8 cellular contexts compared by ENCODE assay signal in the genomic region with DNA sequence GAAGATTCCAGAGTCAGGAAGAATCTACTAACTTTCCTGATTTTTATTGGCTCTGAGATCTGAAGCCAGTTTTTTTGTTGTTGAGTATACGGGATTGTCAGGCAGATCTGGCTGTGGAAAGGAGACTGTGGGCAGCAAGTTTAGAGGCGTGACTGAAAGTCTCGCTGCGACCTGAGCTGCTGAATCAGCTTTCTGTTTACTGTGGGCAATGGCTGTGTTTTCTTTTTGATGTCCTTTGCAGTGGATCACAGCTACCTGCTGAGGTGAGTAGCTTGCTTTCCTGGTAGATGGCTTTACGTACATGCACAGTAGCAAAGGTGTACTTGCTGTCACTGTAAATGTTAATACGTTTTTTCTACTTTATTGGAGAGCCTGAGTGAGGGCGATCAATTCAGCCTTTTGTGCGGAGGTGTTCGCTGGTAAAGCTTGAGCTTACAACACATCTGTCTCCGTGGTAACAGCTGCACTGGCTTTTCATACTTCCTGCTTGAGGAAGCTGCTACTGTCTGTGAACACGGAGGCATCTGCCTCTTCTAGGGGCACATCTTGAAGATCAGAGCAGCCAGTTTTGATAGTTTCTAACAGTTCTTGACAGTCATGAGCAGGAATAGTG.
A peak's percentile ranks its signal among the peaks of the same experiment; 100 is the strongest.
DNase-seq lines count a peak whose midpoint lies in the region; ATAC-seq and TF ChIP-seq lines count a peak whose summit lies in the region.
"Not testable (repeated sequence)": the region's sequence is repeated elsewhere in the genome, so short reads cannot be mapped to it uniquely, and the experiment has no call there.

No MANE protein-coding gene starts in this region.

- DNase-seq in GM10248 (ENCODE audit: extremely low spot score) (peak; percentile 10), fibroblast of mammary gland (ENCODE audit: low read depth) (peak; percentile 6), myocyte (ENCODE audit: low read depth) (peak; percentile 25)
- DNase-seq in NK-92 treated with Interleukin-12 subunit alpha and Interleukin-12 subunit beta, amount 100 ng/mL, for 24 hours (lab: John Stamatoyannopoulos, UW), result peak; percentile 41
- DNase-seq in activated CD4-positive, alpha-beta T cell treated with anti-CD3 and anti-CD28 coated beads, Interleukin-2, amount 10 ng/mL, durations not matched to agents 7 days and 5 days, result peak; percentile 75
- DNase-seq in activated naive CD8-positive, alpha-beta T cell treated with anti-CD3 and anti-CD28 coated beads, Interleukin-2, amount 50 U/mL, for 24 hours, result peak; percentile 16
- DNase-seq in stimulated activated CD4-positive, alpha-beta T cell treated with anti-CD3 and anti-CD28 coated beads, Interleukin-1b, Interleukin-23, amount 100 ng/mL, for 48 hours, result peak; percentile 32
- DNase-seq in type B pancreatic cell (ENCODE audit: extremely low spot score, unreplicated experiment), result not testable (repeated sequence)

- CTCF ChIA-PET in GM10248 (lab: Yijun Ruan, JAX); activated CD4-positive, alpha-beta T cell treated with anti-CD3 and anti-CD28 coated beads, Interleukin-2, amount 10 ng/mL, durations not matched to agents 7 days and 5 days (lab: Charles Lee): not testable (repeated sequence)

- not testable (repeated sequence) for ATAC-seq in activated naive CD8-positive, alpha-beta T cell treated with anti-CD3 and anti-CD28 coated beads, Interleukin-2, amount 50 U/mL, for 24 hours

- not testable (repeated sequence) for H3K4me3 ChIP-seq in fibroblast of mammary gland (ENCODE audit: control insufficient read depth, low read depth, low read length)

- peak overlapping the region; percentile 73 for H3K4me3 Mint-ChIP-seq in activated CD4-positive, alpha-beta T cell treated with anti-CD3 and anti-CD28 coated beads, Interleukin-2, amount 10 ng/mL, durations not matched to agents 7 days and 5 days
- H3K4me3 Mint-ChIP-seq in activated naive CD8-positive, alpha-beta T cell treated with anti-CD3 and anti-CD28 coated beads, Interleukin-2, amount 50 U/mL, for 24 hours, result peak overlapping the region; percentile 77
- H3K4me3 Mint-ChIP-seq in type B pancreatic cell, result peak overlapping the region; percentile 58

- H3K4me1 Mint-ChIP-seq in activated CD4-positive, alpha-beta T cell treated with anti-CD3 and anti-CD28 coated beads, Interleukin-2, amount 10 ng/mL, durations not matched to agents 7 days and 5 days, result peaks cover 28% of the 10 kb centered on the region
- H3K4me1 Mint-ChIP-seq in activated naive CD8-positive, alpha-beta T cell treated with anti-CD3 and anti-CD28 coated beads, Interleukin-2, amount 50 U/mL, for 24 hours, result peaks cover 20% of the 10 kb centered on the region
- peaks cover 40% of the 10 kb centered on the region for H3K4me1 Mint-ChIP-seq in type B pancreatic cell (ENCODE audit: unreplicated experiment)

- POLR2A ChIA-PET in GM10248 (lab: Yijun Ruan, JAX); activated CD4-positive, alpha-beta T cell treated with anti-CD3 and anti-CD28 coated beads, Interleukin-2, amount 10 ng/mL, durations not matched to agents 7 days and 5 days (lab: Charles Lee): not testable (repeated sequence)

- H3K27me3 Mint-ChIP-seq in activated CD4-positive, alpha-beta T cell treated with anti-CD3 and anti-CD28 coated beads, Interleukin-2, amount 10 ng/mL, durations not matched to agents 7 days and 5 days; activated naive CD8-positive, alpha-beta T cell treated with anti-CD3 and anti-CD28 coated beads, Interleukin-2, amount 50 U/mL, for 24 hours: not testable (repeated sequence)
- H3K27me3 Mint-ChIP-seq in type B pancreatic cell, result peaks cover 16% of the 10 kb centered on the region

- TF ChIP-seq CTCF in GM10248 (IDR thresholded peaks at IDR 0.05; ENCODE audit: control extremely low read depth, extremely low read depth, low read depth, missing control alignments); fibroblast of mammary gland (conservative IDR thresholded peaks at IDR 0.05; ENCODE audit: control insufficient read depth, insufficient read depth, low read depth, low read length); type B pancreatic cell (conservative IDR thresholded peaks at IDR 0.05): not testable (repeated sequence)

- peak overlapping the region; percentile 91 for H3K27ac Mint-ChIP-seq in activated CD4-positive, alpha-beta T cell treated with anti-CD3 and anti-CD28 coated beads, Interleukin-2, amount 10 ng/mL, durations not matched to agents 7 days and 5 days
- peak overlapping the region; percentile 75 for H3K27ac Mint-ChIP-seq in activated naive CD8-positive, alpha-beta T cell treated with anti-CD3 and anti-CD28 coated beads, Interleukin-2, amount 50 U/mL, for 24 hours
- H3K27ac Mint-ChIP-seq in type B pancreatic cell, result peak overlapping the region; percentile 48

- H3K36me3 Mint-ChIP-seq in activated CD4-positive, alpha-beta T cell treated with anti-CD3 and anti-CD28 coated beads, Interleukin-2, amount 10 ng/mL, durations not matched to agents 7 days and 5 days (ENCODE audit: low read depth); activated naive CD8-positive, alpha-beta T cell treated with anti-CD3 and anti-CD28 coated beads, Interleukin-2, amount 50 U/mL, for 24 hours (ENCODE audit: low read depth); type B pancreatic cell: not testable (repeated sequence)

- not testable (repeated sequence) for H3K9me3 Mint-ChIP-seq in activated CD4-positive, alpha-beta T cell treated with anti-CD3 and anti-CD28 coated beads, Interleukin-2, amount 10 ng/mL, durations not matched to agents 7 days and 5 days; activated naive CD8-positive, alpha-beta T cell treated with anti-CD3 and anti-CD28 coated beads, Interleukin-2, amount 50 U/mL, for 24 hours; type B pancreatic cell
